1 cellular context compared by ENCODE assay signal in genomic region chr12:119868992-119869391, GRCh38.
TF ChIP-seq lines count a peak whose summit lies in the region.

No MANE protein-coding gene starts in this region.

TF ChIP-seq in SK-N-SH treated with all-trans-retinoic acid at 6 μM for 48 hours, 23 proteins besides CTCF, POLR2A, EP300 and RAD21 (continued from another document):
- TF ChIP-seq ZC3H10 (CRISPR knock-in tag; IDR thresholded peaks at IDR 0.05) (no peak), ISL1 (CRISPR knock-in tag; IDR thresholded peaks at IDR 0.05) (no peak), OSR1 (CRISPR knock-in tag; IDR thresholded peaks at IDR 0.05) (no peak), POU6F1 (CRISPR knock-in tag; IDR thresholded peaks at IDR 0.05; ENCODE audit: borderline replicate concordance, low read depth) (no peak), SNAI2 (CRISPR knock-in tag; IDR thresholded peaks at IDR 0.05) (no peak), CREB5 (CRISPR knock-in tag; IDR thresholded peaks at IDR 0.05; ENCODE audit: low read depth) (no peak)
